ENCODE assay signal across 8 cellular contexts in genomic region chr1:85464497-85465098, GRCh38. TPM values are rescaled to one million over a fixed set of nuclear protein-coding genes. Genes with fewer than 3 reads are reported as not detected.
A peak's percentile ranks its signal among the peaks of the same experiment; 100 is the strongest.
DNase-seq lines count a peak whose midpoint lies in the region; ATAC-seq, FAIRE-seq and TF ChIP-seq lines count a peak whose summit lies in the region.

No MANE protein-coding gene starts in this region.

- no peak overlapping the region for H3K27ac Mint-ChIP-seq in activated naive CD4-positive, alpha-beta T cell treated with anti-CD3 and anti-CD28 coated beads for 36 hours
- no peak overlapping the region for H3K27ac Mint-ChIP-seq in neural progenitor cell

- H3K9me3 ChIP-seq in gastroesophageal sphincter: no peaks in the 10 kb centered on the region
- no peaks in the 10 kb centered on the region for H3K9me3 ChIP-seq in neural progenitor cell (ENCODE audit: low read depth)

- no peaks in the 10 kb centered on the region for H3K36me3 Mint-ChIP-seq in activated naive CD4-positive, alpha-beta T cell treated with anti-CD3 and anti-CD28 coated beads for 36 hours (ENCODE audit: low read depth)
- no peaks in the 10 kb centered on the region for H3K36me3 Mint-ChIP-seq in neural progenitor cell

- TF ChIP-seq POLR2A in GM12892 (IDR thresholded peaks at IDR 0.05; ENCODE audit: low read depth, low read length) (no peak), gastroesophageal sphincter (IDR thresholded peaks at IDR 0.05) (peak in 1 of 2 donors; percentile 28)

- TF ChIP-seq CTCF in gastroesophageal sphincter (IDR thresholded peaks at IDR 0.05): no peak
- TF ChIP-seq CTCF in neural progenitor cell (IDR thresholded peaks at IDR 0.05): no peak

- H3K27ac ChIP-seq in gastroesophageal sphincter (peak overlapping the region in 3 of 4 donors; percentile 52 to 82 (median 70)), neural progenitor cell (no peak overlapping the region), urinary bladder (ENCODE audit: low read depth) (peak overlapping the region; percentile 44)

- peaks cover 6% of the 10 kb centered on the region for H3K4me1 Mint-ChIP-seq in activated naive CD4-positive, alpha-beta T cell treated with anti-CD3 and anti-CD28 coated beads for 36 hours (ENCODE audit: low read depth)
- H3K4me1 Mint-ChIP-seq in neural progenitor cell: peaks cover 26% of the 10 kb centered on the region

- H3K4me3 Mint-ChIP-seq in activated naive CD4-positive, alpha-beta T cell treated with anti-CD3 and anti-CD28 coated beads for 36 hours: peak overlapping the region; percentile 54
- peak overlapping the region; percentile 87 for H3K4me3 Mint-ChIP-seq in neural progenitor cell

- TF ChIP-seq EP300 in gastroesophageal sphincter (IDR thresholded peaks at IDR 0.05): no peak

- DNase-seq in 8988T (peak; percentile 43), GM12892 (ENCODE audit: insufficient read length) (peak; percentile 36), NCI-H2196 treated with DMSO at 0.1 percent for 48 hours (lab: John Stamatoyannopoulos, UW; ENCODE audit: unreplicated experiment) (peak; percentile 25), neural progenitor cell (ENCODE audit: low spot score) (peak; percentile 70)
- peak; percentile 54 for DNase-seq in activated naive CD4-positive, alpha-beta T cell treated with anti-CD3 and anti-CD28 coated beads for 36 hours

- FAIRE-seq in GM12892 (lab: Jason Lieb, UNC): peak; percentile 38

- H4K20me1 ChIP-seq in neural progenitor cell (ENCODE audit: low read depth): no peaks in the 10 kb centered on the region

- H2AFZ ChIP-seq in neural progenitor cell (replicated peaks): peak overlapping the region; percentile 94

- no peaks in the 10 kb centered on the region for H3K36me3 ChIP-seq in gastroesophageal sphincter
- H3K36me3 ChIP-seq in neural progenitor cell: no peaks in the 10 kb centered on the region
- no peaks in the 10 kb centered on the region for H3K36me3 ChIP-seq in urinary bladder (ENCODE audit: insufficient read depth)

- peak overlapping the region; percentile 81 for H3K4me2 ChIP-seq in neural progenitor cell

- H3K27me3 Mint-ChIP-seq in activated naive CD4-positive, alpha-beta T cell treated with anti-CD3 and anti-CD28 coated beads for 36 hours (ENCODE audit: low read depth): peaks cover 65% of the 10 kb centered on the region
- peaks cover 4% of the 10 kb centered on the region for H3K27me3 Mint-ChIP-seq in neural progenitor cell (ENCODE audit: insufficient read depth, low read depth)

- H3K27me3 ChIP-seq in gastroesophageal sphincter (no peaks in the 10 kb centered on the region), neural progenitor cell (peaks cover 42% of the 10 kb centered on the region)

- no peaks in the 10 kb centered on the region for H3F3A ChIP-seq in neural progenitor cell (ENCODE audit: low read depth)

- H3K9ac ChIP-seq in neural progenitor cell: no peak overlapping the region

- no peaks in the 10 kb centered on the region for H3K9me3 Mint-ChIP-seq in activated naive CD4-positive, alpha-beta T cell treated with anti-CD3 and anti-CD28 coated beads for 36 hours
- no peaks in the 10 kb centered on the region for H3K9me3 Mint-ChIP-seq in neural progenitor cell

- H3K4me1 ChIP-seq in gastroesophageal sphincter: peaks cover 0 to 22% (median 0%) of the 10 kb centered on the region in 3 donors
- peaks cover 5% of the 10 kb centered on the region for H3K4me1 ChIP-seq in neural progenitor cell
- no peaks in the 10 kb centered on the region for H3K4me1 ChIP-seq in urinary bladder (ENCODE audit: insufficient read depth)

- intact Hi-C loops in activated naive CD4-positive, alpha-beta T cell treated with anti-CD3 and anti-CD28 coated beads for 36 hours (cut with micrococcal nuclease): loop anchor here (5.0 kb wide), 1 partner anchor 157 kb away; no protein-coding TSS in a partner anchor

- H3K4me3 ChIP-seq in gastroesophageal sphincter (peak overlapping the region; percentile 48 to 76), neural progenitor cell (peak overlapping the region; percentile 58), urinary bladder (ENCODE audit: low read depth, low read length) (peak overlapping the region; percentile 76)

- no CpG with 5 or more reads among the region's 72 CpGs for WGBS in gastroesophageal sphincter (ENCODE audit: low coverage in 1 of 2), 2 donors
- under 1% methylated on average over 72 of the region's 72 CpGs for WGBS in urinary bladder

- CTCF ChIA-PET in activated naive CD4-positive, alpha-beta T cell treated with anti-CD3 and anti-CD28 coated beads for 36 hours (lab: Charles Lee): interaction anchor here (0.6 kb wide), 1 partner anchor 69 kb away, joined by 3 read pairs; no protein-coding TSS in a partner anchor

- ATAC-seq in HG02885 (IDR thresholded peaks at IDR 0.05; ENCODE audit: poor library complexity, unreplicated experiment): peak; percentile 70
- peak; percentile 78 for ATAC-seq in gastroesophageal sphincter

- peaks cover 6% of the 10 kb centered on the region for H3K79me2 ChIP-seq in neural progenitor cell (ENCODE audit: low read depth)

RNA-seq across cellular contexts. Expression of gene DDAH1, which starts 0.4 kb away (rescaled TPM):
- 0.19 TPM for polyA plus RNA-seq in GM12892 (2012; ENCODE audit: missing spikeins)
- not detected for total RNA-seq in activated naive CD4-positive, alpha-beta T cell treated with anti-CD3 and anti-CD28 coated beads for 36 hours
- total RNA-seq in gastroesophageal sphincter (10 to 100 TPM in 3 of 4 donors, 1 to 10 TPM in 1; 8.4 to 72.8 (median 27.3) TPM), neural progenitor cell (ENCODE audit: low replicate concordance) (18.9 and 23.1 TPM in 2 replicates), urinary bladder (32.9 TPM)
- 12.3 TPM for polyA plus RNA-seq in urinary bladder

Comparison
In these comparisons a context has a peak if more than half of its experiments do, and no peak if none do; other contexts are left out.
1. RNA of gene DDAH1, which starts 0.4 kb away (total RNA-seq): 8.4 to 72.8 TPM in gastroesophageal sphincter, 32.9 TPM in urinary bladder (single experiment) and 18.9 to 23.1 TPM in neural progenitor cell; not detected in activated naive CD4-positive, alpha-beta T cell treated with anti-CD3 and anti-CD28 coated beads for 36 hours; every median in the first group is over 4 times any median in the second.
2. Peak in every context shown above with its lines, with median percentiles within 50 percentile points of each other: DNase-seq and H3K4me3 ChIP-seq.